ENCODE assay signal across 1 cellular context in the genomic region with DNA sequence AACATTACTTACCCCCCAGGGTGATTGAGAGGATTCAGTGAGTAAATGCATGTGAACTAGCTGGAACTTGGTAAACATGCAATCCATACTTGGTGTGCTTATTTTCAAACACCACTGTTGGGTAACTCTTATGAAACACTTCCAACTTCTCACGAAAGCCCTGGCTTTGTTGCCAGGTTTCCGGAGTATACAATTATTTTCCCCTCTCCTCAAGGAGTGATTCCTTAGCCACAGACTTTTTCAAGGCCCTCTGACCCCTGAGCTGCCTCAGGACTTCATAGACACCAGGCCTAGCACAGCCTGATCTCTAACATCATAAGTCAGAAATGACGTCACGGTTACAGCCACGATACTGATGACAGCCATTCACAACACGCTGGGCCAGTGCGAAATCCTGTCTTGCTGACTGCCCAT.
TF ChIP-seq lines count a peak whose summit lies in the region.

No MANE protein-coding gene starts in this region.

TF ChIP-seq in HepG2, 621 proteins besides CTCF, POLR2A, EP300 and RAD21 (continued from another document and continues in another):
- TF ChIP-seq, protein P1, sequence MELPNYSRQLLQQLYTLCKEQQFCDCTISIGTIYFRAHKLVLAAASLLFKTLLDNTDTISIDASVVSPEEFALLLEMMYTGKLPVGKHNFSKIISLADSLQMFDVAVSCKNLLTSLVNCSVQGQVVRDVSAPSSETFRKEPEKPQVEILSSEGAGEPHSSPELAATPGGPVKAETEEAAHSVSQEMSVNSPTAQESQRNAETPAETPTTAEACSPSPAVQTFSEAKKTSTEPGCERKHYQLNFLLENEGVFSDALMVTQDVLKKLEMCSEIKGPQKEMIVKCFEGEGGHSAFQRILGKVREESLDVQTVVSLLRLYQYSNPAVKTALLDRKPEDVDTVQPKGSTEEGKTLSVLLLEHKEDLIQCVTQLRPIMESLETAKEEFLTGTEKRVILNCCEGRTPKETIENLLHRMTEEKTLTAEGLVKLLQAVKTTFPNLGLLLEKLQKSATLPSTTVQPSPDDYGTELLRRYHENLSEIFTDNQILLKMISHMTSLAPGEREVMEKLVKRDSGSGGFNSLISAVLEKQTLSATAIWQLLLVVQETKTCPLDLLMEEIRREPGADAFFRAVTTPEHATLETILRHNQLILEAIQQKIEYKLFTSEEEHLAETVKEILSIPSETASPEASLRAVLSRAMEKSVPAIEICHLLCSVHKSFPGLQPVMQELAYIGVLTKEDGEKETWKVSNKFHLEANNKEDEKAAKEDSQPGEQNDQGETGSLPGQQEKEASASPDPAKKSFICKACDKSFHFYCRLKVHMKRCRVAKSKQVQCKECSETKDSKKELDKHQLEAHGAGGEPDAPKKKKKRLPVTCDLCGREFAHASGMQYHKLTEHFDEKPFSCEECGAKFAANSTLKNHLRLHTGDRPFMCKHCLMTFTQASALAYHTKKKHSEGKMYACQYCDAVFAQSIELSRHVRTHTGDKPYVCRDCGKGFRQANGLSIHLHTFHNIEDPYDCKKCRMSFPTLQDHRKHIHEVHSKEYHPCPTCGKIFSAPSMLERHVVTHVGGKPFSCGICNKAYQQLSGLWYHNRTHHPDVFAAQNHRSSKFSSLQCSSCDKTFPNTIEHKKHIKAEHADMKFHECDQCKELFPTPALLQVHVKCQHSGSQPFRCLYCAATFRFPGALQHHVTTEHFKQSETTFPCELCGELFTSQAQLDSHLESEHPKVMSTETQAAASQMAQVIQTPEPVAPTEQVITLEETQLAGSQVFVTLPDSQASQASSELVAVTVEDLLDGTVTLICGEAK (IDR thresholded peaks at IDR 0.05): no peak
- TF ChIP-seq, protein P1 (CRISPR knock-in tag; IDR thresholded peaks at IDR 0.05): no peak
- 0 out of 2 replicates have a peak, but pooled peaks have one; percentile 26 for TF ChIP-seq PRDM10 (CRISPR knock-in tag; IDR thresholded peaks at IDR 0.05; ENCODE audit: low read depth)
- TF ChIP-seq ZNF605 (CRISPR knock-in tag; IDR thresholded peaks at IDR 0.05): no peak
- TF ChIP-seq AHDC1 (CRISPR knock-in tag; IDR thresholded peaks at IDR 0.05; ENCODE audit: borderline replicate concordance): 0 out of 2 replicates have a peak, but pooled peaks have one; percentile 16
- TF ChIP-seq, protein P2, sequence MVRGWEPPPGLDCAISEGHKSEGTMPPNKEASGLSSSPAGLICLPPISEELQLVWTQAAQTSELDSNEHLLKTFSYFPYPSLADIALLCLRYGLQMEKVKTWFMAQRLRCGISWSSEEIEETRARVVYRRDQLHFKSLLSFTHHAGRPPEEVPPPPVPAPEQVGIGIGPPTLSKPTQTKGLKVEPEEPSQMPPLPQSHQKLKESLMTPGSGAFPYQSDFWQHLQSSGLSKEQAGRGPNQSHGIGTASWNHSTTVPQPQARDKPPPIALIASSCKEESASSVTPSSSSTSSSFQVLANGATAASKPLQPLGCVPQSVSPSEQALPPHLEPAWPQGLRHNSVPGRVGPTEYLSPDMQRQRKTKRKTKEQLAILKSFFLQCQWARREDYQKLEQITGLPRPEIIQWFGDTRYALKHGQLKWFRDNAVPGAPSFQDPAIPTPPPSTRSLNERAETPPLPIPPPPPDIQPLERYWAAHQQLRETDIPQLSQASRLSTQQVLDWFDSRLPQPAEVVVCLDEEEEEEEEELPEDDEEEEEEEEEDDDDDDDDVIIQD (CRISPR knock-in tag; IDR thresholded peaks at IDR 0.05; ENCODE audit: low read depth): no peak
- TF ChIP-seq ZNF576 (CRISPR knock-in tag; IDR thresholded peaks at IDR 0.05): no peak
- no peak for TF ChIP-seq ZNF333 (CRISPR knock-in tag; IDR thresholded peaks at IDR 0.05; ENCODE audit: borderline replicate concordance)
- peak; percentile 49 for TF ChIP-seq CREM (IDR thresholded peaks at IDR 0.05)
- TF ChIP-seq CREM (CRISPR knock-in tag; IDR thresholded peaks at IDR 0.05): no peak
- no peak for TF ChIP-seq GATAD1 (CRISPR knock-in tag; IDR thresholded peaks at IDR 0.05)
- TF ChIP-seq POGK (CRISPR knock-in tag; conservative IDR thresholded peaks at IDR 0.05): no peak
- TF ChIP-seq TSC22D2 (CRISPR knock-in tag; IDR thresholded peaks at IDR 0.05; ENCODE audit: borderline replicate concordance): no peak
- 0 out of 2 replicates have a peak, but pooled peaks have one; percentile 39 for TF ChIP-seq ZBTB43 (CRISPR knock-in tag; conservative IDR thresholded peaks at IDR 0.05)
- TF ChIP-seq GZF1 (CRISPR knock-in tag; IDR thresholded peaks at IDR 0.05): no peak
- TF ChIP-seq MBNL3 (CRISPR knock-in tag; conservative IDR thresholded peaks at IDR 0.05): no peak
- TF ChIP-seq ZFP1 (CRISPR knock-in tag; IDR thresholded peaks at IDR 0.05): no peak
- no peak for TF ChIP-seq ZBTB7B (CRISPR knock-in tag; IDR thresholded peaks at IDR 0.05)
- TF ChIP-seq ZSCAN5A (CRISPR knock-in tag; IDR thresholded peaks at IDR 0.05; ENCODE audit: borderline replicate concordance): no peak
- no peak for TF ChIP-seq TP53 (CRISPR knock-in tag; conservative IDR thresholded peaks at IDR 0.05)
- TF ChIP-seq ZNF317 (CRISPR knock-in tag; IDR thresholded peaks at IDR 0.05): 0 out of 2 replicates have a peak, but pooled peaks have one; percentile 16
- TF ChIP-seq JDP2 (CRISPR knock-in tag; IDR thresholded peaks at IDR 0.05; ENCODE audit: borderline replicate concordance): no peak
